Comparison of ENCODE assay signal across 22 cellular contexts in genomic region chr3:140135461-140135860, GRCh38.
"Had no signal": no experiment of that assay in that cellular context is flagged by ENCODE, and none has a peak within 500 bp of the region (broad histone marks: within the 10 kb centered on the region; RNA-seq: fewer than 3 reads in every experiment).

No MANE protein-coding gene starts in this region.

- DNase-seq: IMR-90, Karpas-422, KG1, MG63, NCI-H1092, NCI-H1105 treated with DMSO at 0.1 percent for 48 hours, NCI-H1417 treated with DMSO at 0.1 percent for 48 hours, NCI-H146, NCI-H1694 treated with DMSO at 0.1 percent for 48 hours, NCI-H1930, NCI-H2081, NCI-H2107, NCI-H2227 treated with DMSO at 0.1 percent for 48 hours, NCI-H526, PC-3, SHP77, SK-N-SH, SW 1271, T-cell had no signal

- H3K9me3 ChIP-seq: MG63, SK-N-SH had no signal

- H3K9me2 ChIP-seq: SK-N-SH had no signal

- H3K27ac ChIP-seq: RWPE1 had no signal

- H3K27me3 ChIP-seq: MG63 had no signal

- ATAC-seq: Panc1, PC-3, T-cell had no signal

- H3K4me3 Mint-ChIP-seq: T-cell; T-helper 1 cell treated with Interleukin-12 subunit alpha and Interleukin-12 subunit beta and Interleukin-4 antibody, amounts not matched to agents 30 μg/mL and 1 μg/mL, for 36 hours had no signal

- H3K4me2 ChIP-seq: SK-N-SH had no signal

- H3K27ac Mint-ChIP-seq: T-cell; T-helper 1 cell treated with Interleukin-12 subunit alpha and Interleukin-12 subunit beta and Interleukin-4 antibody, amounts not matched to agents 30 μg/mL and 1 μg/mL, for 36 hours had no signal

- H3K9me3 Mint-ChIP-seq: T-cell; T-helper 1 cell treated with Interleukin-12 subunit alpha and Interleukin-12 subunit beta and Interleukin-4 antibody, amounts not matched to agents 30 μg/mL and 1 μg/mL, for 36 hours had no signal

- H3K9ac ChIP-seq: SK-N-SH had no signal

- H3K4me1 Mint-ChIP-seq: T-cell had no signal

- H3K4me3 ChIP-seq: MG63 had no signal

- H3K36me3 ChIP-seq: MG63 had no signal

- H3K36me3 Mint-ChIP-seq: T-cell had no signal
